ENCODE assay signal across 22 cellular contexts in the genomic region with DNA sequence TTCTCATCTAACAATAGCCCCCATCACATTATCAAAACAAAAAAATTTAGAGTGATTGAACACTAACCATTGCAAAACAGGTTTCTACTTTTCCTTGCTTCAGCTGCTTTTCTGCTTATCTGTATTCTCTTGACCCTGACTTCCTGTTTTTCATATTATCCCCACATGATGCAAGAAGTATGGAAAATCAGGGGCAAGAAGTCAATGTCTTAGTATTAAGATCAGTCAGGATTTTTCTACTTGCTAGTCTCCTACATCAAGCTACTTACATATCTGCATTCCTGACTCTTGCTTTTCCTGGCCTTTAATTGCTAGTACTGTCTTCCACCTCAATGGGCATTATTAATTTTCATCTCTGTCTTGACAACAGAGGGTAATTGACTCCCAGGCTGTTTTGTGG.
"Had no signal": no experiment of that assay in that cellular context is flagged by ENCODE, and none has a peak within 500 bp of the region (broad histone marks: within the 10 kb centered on the region; RNA-seq: fewer than 3 reads in every experiment).

No MANE protein-coding gene starts in this region.

- H3K27ac Mint-ChIP-seq: activated naive CD4-positive, alpha-beta T cell treated with anti-CD3 and anti-CD28 coated beads, Interleukin-2, amount 50 U/mL, for 72 hours; activated T-cell treated with anti-CD3 and anti-CD28 coated beads, Interleukin-2, amount 50 U/mL, for 72 hours; natural killer cell; stimulated activated effector memory CD8-positive, alpha-beta T cell treated with anti-CD3 and anti-CD28 coated beads, Interleukin-12 subunit alpha, Interleukin-12 subunit beta, amount 100 ng/mL, for 72 hours; stimulated activated naive CD8-positive, alpha-beta T cell treated with anti-CD3 and anti-CD28 coated beads, Interleukin-15, Interleukin-2, amounts not matched to agents 100 ng/mL and 50 ng/mL, for 24 hours had no signal

- H3K36me3 Mint-ChIP-seq: activated naive CD4-positive, alpha-beta T cell treated with anti-CD3 and anti-CD28 coated beads, Interleukin-2, amount 50 U/mL, for 72 hours; stimulated activated effector memory CD8-positive, alpha-beta T cell treated with anti-CD3 and anti-CD28 coated beads, Interleukin-12 subunit alpha, Interleukin-12 subunit beta, amount 100 ng/mL, for 72 hours had no signal

- ATAC-seq: activated naive CD4-positive, alpha-beta T cell treated with anti-CD3 and anti-CD28 coated beads, Interleukin-2, amount 50 U/mL, for 72 hours; activated T-cell treated with anti-CD3 and anti-CD28 coated beads, Interleukin-2, amount 50 U/mL, for 72 hours; body of pancreas; left lobe of liver; lower lobe of right lung; natural killer cell; sciatic nerve; stimulated activated effector memory CD8-positive, alpha-beta T cell treated with anti-CD3 and anti-CD28 coated beads, Interleukin-12 subunit alpha, Interleukin-12 subunit beta, amount 100 ng/mL, for 72 hours had no signal

- H3K4me1 Mint-ChIP-seq: natural killer cell; stimulated activated effector memory CD8-positive, alpha-beta T cell treated with anti-CD3 and anti-CD28 coated beads, Interleukin-12 subunit alpha, Interleukin-12 subunit beta, amount 100 ng/mL, for 72 hours had no signal

- DNase-seq: activated CD4-positive, alpha-beta T cell treated with anti-CD3 and anti-CD28 coated beads for 4 hours; activated CD4-positive, alpha-beta T cell treated with anti-CD3 and anti-CD28 coated beads, Interleukin-2, amount 50 U/mL, for 4 hours; activated naive CD4-positive, alpha-beta T cell; activated T-cell treated with anti-CD3 and anti-CD28 coated beads for 4 hours; activated T-cell treated with anti-CD3 and anti-CD28 coated beads, Interleukin-2, amount 50 U/mL, for 72 hours; aorta; body of pancreas; colonic mucosa; effector CD8-positive, alpha-beta T cell; esophagus squamous epithelium; kidney glomerular epithelial cell; lower lobe of right lung; mesenchymal stem cell; natural killer cell; stimulated activated CD4-positive, alpha-beta T cell treated with anti-CD3 and anti-CD28 coated beads, Interleukin-4, amount 100 ng/mL, for 24 hours; T-helper 2 cell; upper lobe of left lung had no signal

- H3K4me3 Mint-ChIP-seq: activated T-cell treated with anti-CD3 and anti-CD28 coated beads, Interleukin-2, amount 50 U/mL, for 72 hours; natural killer cell; stimulated activated effector memory CD8-positive, alpha-beta T cell treated with anti-CD3 and anti-CD28 coated beads, Interleukin-12 subunit alpha, Interleukin-12 subunit beta, amount 100 ng/mL, for 72 hours; stimulated activated naive CD8-positive, alpha-beta T cell treated with anti-CD3 and anti-CD28 coated beads, Interleukin-15, Interleukin-2, amounts not matched to agents 100 ng/mL and 50 ng/mL, for 24 hours had no signal

- H3K27me3 Mint-ChIP-seq: stimulated activated naive CD8-positive, alpha-beta T cell treated with anti-CD3 and anti-CD28 coated beads, Interleukin-15, Interleukin-2, amounts not matched to agents 100 ng/mL and 50 ng/mL, for 24 hours had no signal
